ENCODE assay signal across 20 cellular contexts in genomic region chr17:41615454-41615853, GRCh38. TPM values are rescaled to one million over a fixed set of nuclear protein-coding genes. Genes with fewer than 3 reads are reported as not detected.
DNase-seq lines count a peak whose midpoint lies in the region; ATAC-seq and TF ChIP-seq lines count a peak whose summit lies in the region.
"Had no signal": no experiment of that assay in that cellular context is flagged by ENCODE, and none has a peak within 500 bp of the region (broad histone marks: within the 10 kb centered on the region; RNA-seq: fewer than 3 reads in every experiment).

No MANE protein-coding gene starts in this region.

- no peaks in the 10 kb centered on the region for H3K36me3 ChIP-seq in body of pancreas (replicated peaks in 1 of 2; ENCODE audit: insufficient read depth in 1 of 2, low read depth in 2 of 2)
- H3K36me3 ChIP-seq: BE2C, heart right ventricle had no signal

- TF ChIP-seq POLR2A in body of pancreas (IDR thresholded peaks at IDR 0.05): no peak

- H3K27me3 Mint-ChIP-seq in mesothelial cell of epicardium (ENCODE audit: low read depth): peaks cover 3% of the 10 kb centered on the region

- no peaks in the 10 kb centered on the region for H3K9me3 ChIP-seq in body of pancreas
- H3K9me3 ChIP-seq: BE2C, heart right ventricle had no signal

- in situ Hi-C loops in T47D (cut with HindIII; ENCODE audit: low pct_unique_long_range_greater_than_20kb, low sequenced_read_pairs) (no loop called here), GM13977 (cut with MboI; ENCODE audit: low pct_unique_long_range_greater_than_20kb, low sequenced_read_pairs, unreplicated experiment) (no loop called here)

- intact Hi-C loops in body of pancreas (cut with DNase I): no loop called here

- H3K4me3 ChIP-seq in body of pancreas: no peak overlapping the region
- H3K4me3 ChIP-seq: heart right ventricle had no signal

- H3K27ac Mint-ChIP-seq in mesothelial cell of epicardium: peak overlapping the region; percentile 47
- H3K27ac Mint-ChIP-seq: naive B cell had no signal

- no peak overlapping the region for H3K27ac ChIP-seq in body of pancreas
- H3K27ac ChIP-seq: heart right ventricle had no signal

- peaks cover 32% of the 10 kb centered on the region for H3K4me1 Mint-ChIP-seq in mesothelial cell of epicardium

- H3K4me3 Mint-ChIP-seq in mesothelial cell of epicardium: no peak overlapping the region
- H3K4me3 Mint-ChIP-seq: naive B cell had no signal

- DNase-seq in Daoy (ENCODE audit: low read depth): peak; percentile 35
- peak; percentile 17 for DNase-seq in LoVo (ENCODE audit: low spot score)
- peak; percentile 77 to 97 for DNase-seq in T47D (ENCODE audit: low read depth in 1 of 2, low spot score in 1 of 2)
- no peak for DNase-seq in mesothelial cell of epicardium (ENCODE audit: low spot score in 2 of 2, unreplicated experiment in 2 of 2)
- no peak for DNase-seq in body of pancreas
- no peak for DNase-seq in GM13977 (ENCODE audit: low spot score)
- DNase-seq in HK-2 (ENCODE audit: unreplicated experiment): no peak
- DNase-seq: activated CD4-positive, alpha-beta T cell treated with anti-CD3 and anti-CD28 coated beads for 4 hours; activated T-cell treated with anti-CD3 and anti-CD28 coated beads for 4 hours; BE2C; EL; heart right ventricle; naive B cell; NCI-H1092 treated with DMSO at 0.1 percent for 48 hours; NCI-H524; T-helper 2 cell had no signal

- no peaks in the 10 kb centered on the region for H3K4me1 ChIP-seq in body of pancreas
- H3K4me1 ChIP-seq: BE2C, heart right ventricle had no signal

- H3K36me3 Mint-ChIP-seq in mesothelial cell of epicardium: peaks cover 6% of the 10 kb centered on the region
- H3K36me3 Mint-ChIP-seq: naive B cell had no signal

- H3K9me3 Mint-ChIP-seq in mesothelial cell of epicardium: no peaks in the 10 kb centered on the region
- H3K9me3 Mint-ChIP-seq: naive B cell had no signal

- no peak for TF ChIP-seq CTCF in mesothelial cell of epicardium (IDR thresholded peaks at IDR 0.05; ENCODE audit: unreplicated experiment)
- no peak for TF ChIP-seq CTCF in body of pancreas (IDR thresholded peaks at IDR 0.05)
- TF ChIP-seq CTCF in GM13977 (IDR thresholded peaks at IDR 0.05; ENCODE audit: extremely low read depth, insufficient read depth, missing control alignments): no peak

- no peak for ATAC-seq in body of pancreas
- ATAC-seq in HG02981 (IDR thresholded peaks at IDR 0.05; ENCODE audit: unreplicated experiment): no peak
- ATAC-seq: heart right ventricle, HepG2 had no signal

- 31 to 42% methylated on average over 6 to 7 of the region's 7 CpGs for WGBS in body of pancreas, 2 donors

- no peaks in the 10 kb centered on the region for H3K27me3 ChIP-seq in body of pancreas
- H3K27me3 ChIP-seq: BE2C had no signal

RNA-seq across cellular contexts. Expression of gene KRT16, which starts 2.9 kb away (rescaled TPM):
- total RNA-seq in Daoy (2014; rRNA removed; shearing (Covaris generic)): 1.0 TPM in 1 of 2 replicates, not detected in the other
- total RNA-seq in mesothelial cell of epicardium (0.40 to 0.79 TPM (median 0.40 TPM) in 3 replicates), body of pancreas (1 to 10 TPM; 1.6 to 4.2 TPM)
- total RNA-seq: HepG2, liver, posterior vena cava had no signal

RNA-seq across cellular contexts. Expression of gene KRT17, which starts 8.9 kb away (rescaled TPM):
- 276 and 317 TPM in 2 replicates for total RNA-seq in Daoy (2014; rRNA removed; shearing (Covaris generic))
- 221 to 238 TPM (median 232 TPM) in 3 replicates for total RNA-seq in mesothelial cell of epicardium
- total RNA-seq in body of pancreas: 1 to 10 TPM; 4.4 to 5.9 TPM
- total RNA-seq: heart right ventricle, liver had no signal

RNA-seq across cellular contexts. Expression of gene KRT14, which starts 28.8 kb away (rescaled TPM):
- 0.63 and 1.4 TPM in 2 replicates for total RNA-seq in Daoy (2014; rRNA removed; shearing (Covaris generic))
- 0.45 TPM in 1 of 3 replicates, not detected in the others for total RNA-seq in mesothelial cell of epicardium
- 1 to 10 TPM in 1 of 2 donors, not detected in 1; 2.3 TPM for total RNA-seq in body of pancreas
- total RNA-seq: heart right ventricle, HepG2, liver had no signal

RNA-seq across cellular contexts. Expression of gene KRT9, which starts 43.6 kb away (rescaled TPM):
- total RNA-seq in Daoy (2014; rRNA removed; shearing (Covaris generic)): not detected in 2 replicates
- total RNA-seq in mesothelial cell of epicardium (not detected in 3 replicates), body of pancreas (not detected)
- total RNA-seq: heart right ventricle, HepG2, liver, posterior vena cava had no signal

Comparison
In these comparisons a context has a peak if more than half of its experiments do, and no peak if none do; other contexts are left out.
1. DNase-seq: peak in Daoy (single experiment), LoVo (single experiment) and T47D (2 of 2); none in mesothelial cell of epicardium (0 of 2), body of pancreas (0 of 4), GM13977 (single experiment) and HK-2 (single experiment).
2. RNA of gene KRT17, which starts 8.9 kb away (total RNA-seq): 276 to 317 TPM in Daoy and 221 to 238 TPM in mesothelial cell of epicardium; 4.4 to 5.9 TPM in body of pancreas; every median in the first group is over 10 times any median in the second.